Comparison of ENCODE assay signal across 15 cellular contexts in genomic region chr21:42237161-42237560, GRCh38.
DNase-seq lines count a peak whose midpoint lies in the region; ATAC-seq and TF ChIP-seq lines count a peak whose summit lies in the region.
"Had no signal": no experiment of that assay in that cellular context is flagged by ENCODE, and none has a peak within 500 bp of the region (broad histone marks: within the 10 kb centered on the region; RNA-seq: fewer than 3 reads in every experiment).

No MANE protein-coding gene starts in this region.

- H3F3A ChIP-seq in SU-DHL-6 (ENCODE audit: insufficient read depth), result peaks cover 44% of the 10 kb centered on the region

- H3K9ac ChIP-seq in SU-DHL-6 (ENCODE audit: low read length), result peak overlapping the region; percentile 17

- no peak overlapping the region for H3K27ac Mint-ChIP-seq in activated naive CD4-positive, alpha-beta T cell treated with anti-CD3 and anti-CD28 coated beads, Interleukin-2, amount 50 U/mL, for 24 hours
- H3K27ac Mint-ChIP-seq in dendritic cell treated with granulocyte-macrophage colony-stimulating factor and Interleukin-4, amounts not matched to agents 40 ng/mL and 50 ng/mL, for 4 days, result peak overlapping the region; percentile 62
- H3K27ac Mint-ChIP-seq in stimulated activated naive CD8-positive, alpha-beta T cell treated with anti-CD3 and anti-CD28 coated beads, Interleukin-15, amount 100 ng/mL, for 72 hours, result peak overlapping the region; percentile 42 to 98

- DNase-seq in activated naive CD4-positive, alpha-beta T cell treated with anti-CD3 and anti-CD28 coated beads, Interleukin-2, amount 50 U/mL, for 16 hours, result no peak
- DNase-seq in stimulated activated naive CD8-positive, alpha-beta T cell treated with anti-CD3 and anti-CD28 coated beads, Interleukin-15, amount 100 ng/mL, for 72 hours, result no peak
- no peak for DNase-seq in NCI-H2196 (lab: John Stamatoyannopoulos, UW; ENCODE audit: unreplicated experiment)
- DNase-seq: activated CD8-positive, alpha-beta memory T cell treated with anti-CD3 and anti-CD28 coated beads for 24 hours; amniotic stem cell; DMS153; MG63; NCI-H2029 had no signal

- no peaks in the 10 kb centered on the region for H3K9me3 Mint-ChIP-seq in activated naive CD4-positive, alpha-beta T cell treated with anti-CD3 and anti-CD28 coated beads, Interleukin-2, amount 50 U/mL, for 24 hours
- no peaks in the 10 kb centered on the region for H3K9me3 Mint-ChIP-seq in dendritic cell treated with granulocyte-macrophage colony-stimulating factor and Interleukin-4, amounts not matched to agents 40 ng/mL and 50 ng/mL, for 4 days
- H3K9me3 Mint-ChIP-seq in stimulated activated naive CD8-positive, alpha-beta T cell treated with anti-CD3 and anti-CD28 coated beads, Interleukin-15, amount 100 ng/mL, for 72 hours, result no peaks in the 10 kb centered on the region

- peak overlapping the region; percentile 76 for H3K27ac ChIP-seq in SU-DHL-6 (ENCODE audit: low read depth, low read length)
- H3K27ac ChIP-seq: suprapubic skin had no signal

- intact Hi-C loops in dendritic cell treated with granulocyte-macrophage colony-stimulating factor and Interleukin-4, amounts not matched to agents 40 ng/mL and 50 ng/mL, for 4 days (cut with micrococcal nuclease), result no loop called here

- H3K4me1 Mint-ChIP-seq in activated naive CD4-positive, alpha-beta T cell treated with anti-CD3 and anti-CD28 coated beads, Interleukin-2, amount 50 U/mL, for 24 hours, result peaks cover 71% of the 10 kb centered on the region
- peaks cover 83% of the 10 kb centered on the region for H3K4me1 Mint-ChIP-seq in dendritic cell treated with granulocyte-macrophage colony-stimulating factor and Interleukin-4, amounts not matched to agents 40 ng/mL and 50 ng/mL, for 4 days (ENCODE audit: low read depth)
- peaks cover 80% of the 10 kb centered on the region for H3K4me1 Mint-ChIP-seq in stimulated activated naive CD8-positive, alpha-beta T cell treated with anti-CD3 and anti-CD28 coated beads, Interleukin-15, amount 100 ng/mL, for 72 hours

- H4K20me1 ChIP-seq in SU-DHL-6 (ENCODE audit: low read depth, low read length), result no peaks in the 10 kb centered on the region

- peak overlapping the region; percentile 36 for H3K4me2 ChIP-seq in SU-DHL-6 (ENCODE audit: low read depth, low read length, poor library complexity, severe bottlenecking)

- TF ChIP-seq POLR2A in GM18505 (IDR thresholded peaks at IDR 0.05; ENCODE audit: borderline replicate concordance, extremely low read depth, insufficient read depth, insufficient read length), result no peak

- no peaks in the 10 kb centered on the region for H3K36me3 ChIP-seq in SU-DHL-6 (ENCODE audit: low read length)
- H3K36me3 ChIP-seq: MG63, suprapubic skin had no signal

- H2AFZ ChIP-seq in SU-DHL-6 (ENCODE audit: low read depth, low read length, severe bottlenecking), result peak overlapping the region; percentile 37

- no peaks in the 10 kb centered on the region for H3K27me3 Mint-ChIP-seq in activated naive CD4-positive, alpha-beta T cell treated with anti-CD3 and anti-CD28 coated beads, Interleukin-2, amount 50 U/mL, for 24 hours
- peaks cover 12% of the 10 kb centered on the region for H3K27me3 Mint-ChIP-seq in dendritic cell treated with granulocyte-macrophage colony-stimulating factor and Interleukin-4, amounts not matched to agents 40 ng/mL and 50 ng/mL, for 4 days
- no peaks in the 10 kb centered on the region for H3K27me3 Mint-ChIP-seq in stimulated activated naive CD8-positive, alpha-beta T cell treated with anti-CD3 and anti-CD28 coated beads, Interleukin-15, amount 100 ng/mL, for 72 hours

- no peaks in the 10 kb centered on the region for H3K36me3 Mint-ChIP-seq in activated naive CD4-positive, alpha-beta T cell treated with anti-CD3 and anti-CD28 coated beads, Interleukin-2, amount 50 U/mL, for 24 hours
- H3K36me3 Mint-ChIP-seq in dendritic cell treated with granulocyte-macrophage colony-stimulating factor and Interleukin-4, amounts not matched to agents 40 ng/mL and 50 ng/mL, for 4 days (ENCODE audit: low read depth), result peaks cover 7% of the 10 kb centered on the region

- H3K79me2 ChIP-seq in SU-DHL-6 (ENCODE audit: insufficient read depth, low read length), result no peaks in the 10 kb centered on the region

- no peaks in the 10 kb centered on the region for H3K27me3 ChIP-seq in SU-DHL-6 (ENCODE audit: low read length)
- H3K27me3 ChIP-seq: MG63, suprapubic skin had no signal

- no peak for TF ChIP-seq CTCF in SU-DHL-6 (IDR thresholded peaks at IDR 0.05; ENCODE audit: insufficient read depth, low read length, poor library complexity, severe bottlenecking)

- no peaks in the 10 kb centered on the region for H3K9me2 ChIP-seq in SU-DHL-6 (replicated peaks; ENCODE audit: insufficient read depth, low read length)

- H3K4me3 Mint-ChIP-seq in activated naive CD4-positive, alpha-beta T cell treated with anti-CD3 and anti-CD28 coated beads, Interleukin-2, amount 50 U/mL, for 24 hours, result peak overlapping the region; percentile 79
- H3K4me3 Mint-ChIP-seq in dendritic cell treated with granulocyte-macrophage colony-stimulating factor and Interleukin-4, amounts not matched to agents 40 ng/mL and 50 ng/mL, for 4 days, result no peak overlapping the region
- H3K4me3 Mint-ChIP-seq in stimulated activated naive CD8-positive, alpha-beta T cell treated with anti-CD3 and anti-CD28 coated beads, Interleukin-15, amount 100 ng/mL, for 72 hours, result peak overlapping the region; percentile 69 to 91

- no peak overlapping the region for H3K4me3 ChIP-seq in SU-DHL-6 (ENCODE audit: insufficient read depth, low read length, poor library complexity, severe bottlenecking)
- H3K4me3 ChIP-seq: MG63, suprapubic skin had no signal

- no peak for ATAC-seq in stimulated activated naive CD8-positive, alpha-beta T cell treated with anti-CD3 and anti-CD28 coated beads, Interleukin-15, amount 100 ng/mL, for 72 hours
- ATAC-seq in GM18505 (IDR thresholded peaks at IDR 0.05; ENCODE audit: unreplicated experiment), result no peak
- ATAC-seq in GM18870 (IDR thresholded peaks at IDR 0.05; ENCODE audit: unreplicated experiment), result no peak
- ATAC-seq: HCT116 had no signal

- no peaks in the 10 kb centered on the region for H3K9me3 ChIP-seq in SU-DHL-6 (ENCODE audit: insufficient read depth, low read length)
- H3K9me3 ChIP-seq: MG63, suprapubic skin had no signal
